In the genomic region with DNA sequence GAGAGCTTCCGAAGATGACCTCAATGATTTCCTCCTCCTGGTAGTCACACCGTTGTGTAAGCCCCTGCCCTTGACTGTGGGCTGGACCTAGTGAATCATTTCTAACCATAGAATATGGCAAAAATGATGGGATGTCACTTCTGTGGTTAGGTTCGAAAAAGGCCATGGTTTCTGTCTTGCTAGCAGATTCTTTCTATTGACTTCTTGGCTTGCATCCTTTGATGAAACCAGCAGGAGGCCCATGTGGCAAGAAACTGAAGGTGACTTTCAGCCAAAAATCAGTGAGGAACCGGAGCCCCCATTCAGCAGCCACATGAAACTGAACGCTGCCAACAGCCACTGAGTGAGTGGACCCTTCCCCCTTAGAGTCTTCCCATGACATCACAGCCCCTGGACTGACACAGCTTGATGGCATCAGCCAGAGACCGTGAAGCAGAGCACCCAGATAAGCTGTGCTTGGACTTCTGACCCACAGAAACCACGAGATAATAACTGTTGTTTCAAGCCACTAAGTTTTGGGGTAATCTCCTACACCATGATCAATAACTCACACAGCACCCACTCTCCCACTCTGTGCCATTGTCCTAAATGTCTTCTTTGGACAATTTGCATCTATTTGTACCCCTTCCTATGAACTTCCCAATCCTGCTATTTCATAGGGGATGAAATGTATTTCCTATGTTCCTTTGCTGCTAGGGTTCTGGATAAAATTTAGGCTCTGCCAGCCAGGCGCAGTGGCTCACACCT, we compare ENCODE assay signal across 12 cellular contexts.
A peak's percentile ranks its signal among the peaks of the same experiment; 100 is the strongest.
DNase-seq lines count a peak whose midpoint lies in the region; ATAC-seq and TF ChIP-seq lines count a peak whose summit lies in the region.
"Had no signal": no experiment of that assay in that cellular context is flagged by ENCODE, and none has a peak within 500 bp of the region (broad histone marks: within the 10 kb centered on the region; RNA-seq: fewer than 3 reads in every experiment).

No MANE protein-coding gene starts in this region.

- H3K9me3 Mint-ChIP-seq in activated CD4-positive, alpha-beta memory T cell treated with anti-CD3 and anti-CD28 coated beads for 36 hours, result peaks cover 9% of the 10 kb centered on the region
- H3K9me3 Mint-ChIP-seq in type B pancreatic cell, result no peaks in the 10 kb centered on the region
- H3K9me3 Mint-ChIP-seq: activated naive CD8-positive, alpha-beta T cell treated with anti-CD3 and anti-CD28 coated beads, Interleukin-2, amount 10 ng/mL, durations not matched to agents 7 days and 5 days had no signal

- no peak overlapping the region for H3K4me3 Mint-ChIP-seq in activated CD4-positive, alpha-beta memory T cell treated with anti-CD3 and anti-CD28 coated beads for 36 hours
- H3K4me3 Mint-ChIP-seq in type B pancreatic cell, result no peak overlapping the region
- H3K4me3 Mint-ChIP-seq: activated naive CD8-positive, alpha-beta T cell treated with anti-CD3 and anti-CD28 coated beads, Interleukin-2, amount 10 ng/mL, durations not matched to agents 7 days and 5 days had no signal

- DNase-seq in GM13977 (ENCODE audit: low spot score), result peak; percentile 72
- DNase-seq in activated CD4-positive, alpha-beta memory T cell treated with anti-CD3 and anti-CD28 coated beads for 36 hours, result peak; percentile 26
- no peak for DNase-seq in Ammon's horn (ENCODE audit: low spot score)
- no peak for DNase-seq in SHP77 treated with DMSO at 0.1 percent for 48 hours (lab: John Stamatoyannopoulos, UW)
- no peak for DNase-seq in C1 segment of cervical spinal cord (lab: John Stamatoyannopoulos, UW)
- DNase-seq in type B pancreatic cell (ENCODE audit: extremely low spot score, unreplicated experiment), result no peak
- DNase-seq: activated naive CD8-positive, alpha-beta T cell treated with anti-CD3 and anti-CD28 coated beads, Interleukin-2, amount 10 ng/mL, durations not matched to agents 7 days and 5 days; DMS53; T-helper 9 cell; thyroid gland had no signal

- in situ Hi-C loops in GM13977 (cut with MboI; ENCODE audit: low pct_unique_long_range_greater_than_20kb, low sequenced_read_pairs, unreplicated experiment), result no loop called here

- H3K36me3 Mint-ChIP-seq in activated CD4-positive, alpha-beta memory T cell treated with anti-CD3 and anti-CD28 coated beads for 36 hours, result peaks cover 18% of the 10 kb centered on the region
- H3K36me3 Mint-ChIP-seq in type B pancreatic cell, result no peaks in the 10 kb centered on the region

- TF ChIP-seq CTCF in GM13977 (IDR thresholded peaks at IDR 0.05; ENCODE audit: extremely low read depth, insufficient read depth, missing control alignments) (peak; percentile 40), type B pancreatic cell (conservative IDR thresholded peaks at IDR 0.05) (no peak)

- POLR2A ChIA-PET in activated CD4-positive, alpha-beta memory T cell treated with anti-CD3 and anti-CD28 coated beads for 36 hours (lab: Charles Lee), result no interaction called here

- peaks cover 11% of the 10 kb centered on the region for H3K4me1 Mint-ChIP-seq in activated CD4-positive, alpha-beta memory T cell treated with anti-CD3 and anti-CD28 coated beads for 36 hours (ENCODE audit: low read depth)
- H3K4me1 Mint-ChIP-seq in type B pancreatic cell (ENCODE audit: unreplicated experiment), result peaks cover 38% of the 10 kb centered on the region

- H3K27me3 Mint-ChIP-seq in activated CD4-positive, alpha-beta memory T cell treated with anti-CD3 and anti-CD28 coated beads for 36 hours, result no peaks in the 10 kb centered on the region
- H3K27me3 Mint-ChIP-seq in type B pancreatic cell, result no peaks in the 10 kb centered on the region
- H3K27me3 Mint-ChIP-seq: activated naive CD8-positive, alpha-beta T cell treated with anti-CD3 and anti-CD28 coated beads, Interleukin-2, amount 10 ng/mL, durations not matched to agents 7 days and 5 days had no signal

- CTCF ChIA-PET in activated CD4-positive, alpha-beta memory T cell treated with anti-CD3 and anti-CD28 coated beads for 36 hours (lab: Charles Lee), result interaction anchor here (0.8 to 1.3 kb wide), 2 partner anchors 21 to 260 kb away, joined by 3 to 4 read pairs; no protein-coding TSS in a partner anchor

- intact Hi-C loops in activated CD4-positive, alpha-beta memory T cell treated with anti-CD3 and anti-CD28 coated beads for 36 hours (cut with micrococcal nuclease), result loop anchor here (5.0 kb wide), 1 partner anchor 203 kb away; no protein-coding TSS in a partner anchor

- ATAC-seq in GM19395 (IDR thresholded peaks at IDR 0.05; ENCODE audit: unreplicated experiment), result peak; percentile 88
- ATAC-seq in HG03025 (IDR thresholded peaks at IDR 0.05; ENCODE audit: low FRiP score, unreplicated experiment), result peak; percentile 84

- no peak overlapping the region for H3K27ac Mint-ChIP-seq in activated CD4-positive, alpha-beta memory T cell treated with anti-CD3 and anti-CD28 coated beads for 36 hours
- no peak overlapping the region for H3K27ac Mint-ChIP-seq in type B pancreatic cell
- H3K27ac Mint-ChIP-seq: activated naive CD8-positive, alpha-beta T cell treated with anti-CD3 and anti-CD28 coated beads, Interleukin-2, amount 10 ng/mL, durations not matched to agents 7 days and 5 days had no signal

Comparison
In these comparisons a context has a peak if more than half of its experiments do, and no peak if none do; other contexts are left out.
1. DNase-seq: peak in GM13977 (single experiment) and activated CD4-positive, alpha-beta memory T cell treated with anti-CD3 and anti-CD28 coated beads for 36 hours (single experiment); none in Ammon's horn (single experiment), SHP77 treated with DMSO at 0.1 percent for 48 hours (single experiment), C1 segment of cervical spinal cord (0 of 14) and type B pancreatic cell (single experiment).